ENCODE assay signal across 11 cellular contexts in genomic region chr10:33271969-33272583, GRCh38.
DNase-seq lines count a peak whose midpoint lies in the region; ATAC-seq and TF ChIP-seq lines count a peak whose summit lies in the region.
"Had no signal": no experiment of that assay in that cellular context is flagged by ENCODE, and none has a peak within 500 bp of the region (broad histone marks: within the 10 kb centered on the region; RNA-seq: fewer than 3 reads in every experiment).

No MANE protein-coding gene starts in this region.

- H2AFZ ChIP-seq in GM23248 (no peak overlapping the region), fibroblast of lung (ENCODE audit: low read length) (no peak overlapping the region)

- TF ChIP-seq EP300 in sigmoid colon (IDR thresholded peaks at IDR 0.05): no peak

- peaks cover 48% of the 10 kb centered on the region for H3K4me1 ChIP-seq in GM23248 (ENCODE audit: insufficient read depth)
- H3K4me1 ChIP-seq in fibroblast of lung (ENCODE audit: control insufficient read depth, extremely low read depth, insufficient read depth, low read length): peaks cover 24% of the 10 kb centered on the region
- peaks cover 0 to 52% (median 33%) of the 10 kb centered on the region in 4 donors for H3K4me1 ChIP-seq in sigmoid colon
- H3K4me1 ChIP-seq in vagina: peaks cover 27% of the 10 kb centered on the region

- peak overlapping the region; percentile 92 for H3K9ac ChIP-seq in GM23248
- H3K9ac ChIP-seq in fibroblast of lung (ENCODE audit: insufficient read depth, low read length): no peak overlapping the region

- H3K4me3 ChIP-seq in GM23248 (no peak overlapping the region), fibroblast of lung (replicated peaks in 1 of 4; ENCODE audit: control extremely low read depth in 1 of 4, insufficient read depth in 1 of 4, low read depth in 3 of 4, low read length in 4 of 4) (no peak overlapping the region), sigmoid colon (no peak overlapping the region), vagina (no peak overlapping the region)

- no peaks in the 10 kb centered on the region for H3K9me2 ChIP-seq in GM23248 (ENCODE audit: insufficient read depth)

- TF ChIP-seq POLR2A in sigmoid colon (IDR thresholded peaks at IDR 0.05) (no peak), vagina (IDR thresholded peaks at IDR 0.05) (no peak)

- no peak for TF ChIP-seq CTCF in fibroblast of lung (conservative IDR thresholded peaks at IDR 0.05 in 1 of 2, IDR thresholded peaks at IDR 0.05 in 1 of 2; ENCODE audit: low read depth in 1 of 2, low read length in 2 of 2)
- TF ChIP-seq CTCF in sigmoid colon (IDR thresholded peaks at IDR 0.05): no peak
- no peak for TF ChIP-seq CTCF in vagina (IDR thresholded peaks at IDR 0.05)

- H4K20me1 ChIP-seq in GM23248 (ENCODE audit: insufficient read depth): no peaks in the 10 kb centered on the region
- no peaks in the 10 kb centered on the region for H4K20me1 ChIP-seq in fibroblast of lung (ENCODE audit: control insufficient read depth, extremely low read depth, insufficient read depth, low read length)

- intact Hi-C loops in sigmoid colon (cut with DNase I) (loop anchor here (5.0 kb wide), 1 partner anchor 60 kb away; the partner anchor contains the start of gene NRP1), vagina (cut with DNase I) (no loop called here)

- in situ Hi-C loops in GM23248 (cut with MboI): no loop called here

- H3K27me3 ChIP-seq in GM23248 (replicated peaks; ENCODE audit: insufficient read depth): no peaks in the 10 kb centered on the region
- no peaks in the 10 kb centered on the region for H3K27me3 ChIP-seq in fibroblast of lung (ENCODE audit: control insufficient read depth, insufficient read depth, low read length)
- no peaks in the 10 kb centered on the region for H3K27me3 ChIP-seq in sigmoid colon
- H3K27me3 ChIP-seq in vagina: no peaks in the 10 kb centered on the region

- DNase-seq in GM23248 (peak; percentile 47), RPMI7951 (ENCODE audit: low read depth) (peak; percentile 30), fibroblast of lung (ENCODE audit: low read depth in 2 of 2) (peak in 1 of 2 donors; percentile 36), sigmoid colon (no peak), vagina (ENCODE audit: extremely low spot score in 2 of 2) (no peak)
- DNase-seq: NCI-H510A; RPMI8226; stimulated activated CD4-positive, alpha-beta T cell treated with anti-CD3 and anti-CD28 coated beads, Interleukin-4, amount 100 ng/mL, for 1 hour had no signal

- H3F3A ChIP-seq in GM23248 (ENCODE audit: insufficient read depth): peaks cover 69% of the 10 kb centered on the region

- H3K4me2 ChIP-seq in GM23248 (ENCODE audit: unreplicated experiment) (peak overlapping the region; percentile 79), fibroblast of lung (ENCODE audit: extremely low read depth, insufficient read depth, low read length) (peak overlapping the region; percentile 56)

- H3K79me2 ChIP-seq in GM23248 (ENCODE audit: insufficient read depth) (peaks cover 93% of the 10 kb centered on the region), fibroblast of lung (ENCODE audit: control insufficient read depth, insufficient read depth, low read length) (peaks cover 82% of the 10 kb centered on the region)

- ATAC-seq in GM21576 (IDR thresholded peaks at IDR 0.05; ENCODE audit: unreplicated experiment): no peak
- ATAC-seq in GM18868 (IDR thresholded peaks at IDR 0.05; ENCODE audit: unreplicated experiment): no peak
- ATAC-seq in HG03025 (IDR thresholded peaks at IDR 0.05; ENCODE audit: low FRiP score, unreplicated experiment): no peak

- WGBS in GM23248 (ENCODE audit: low coverage in 1 of 2, low lambda C conversion rate in 2 of 2, missing lambda C conversion rate in 2 of 2), 2 experiments: 55 to 56% methylated on average over 4 of the region's 4 CpGs
- WGBS in sigmoid colon, 2 donors: 54 to 71% methylated on average over 4 of the region's 4 CpGs

- H3K27ac ChIP-seq in GM23248 (peak overlapping the region; percentile 99), fibroblast of lung (ENCODE audit: insufficient read depth, low read length) (peak overlapping the region; percentile 67), sigmoid colon (peak overlapping the region; percentile 77 to 87 (median 80)), vagina (no peak overlapping the region)

- H3K36me3 ChIP-seq in GM23248 (ENCODE audit: low read depth): peaks cover 28% of the 10 kb centered on the region
- peaks cover 14% of the 10 kb centered on the region for H3K36me3 ChIP-seq in fibroblast of lung (ENCODE audit: control insufficient read depth, insufficient read depth, low read length)
- H3K36me3 ChIP-seq in sigmoid colon: peaks cover 0 to 7% (median 0%) of the 10 kb centered on the region in 4 donors
- peaks cover 0 to 9% of the 10 kb centered on the region in 2 donors for H3K36me3 ChIP-seq in vagina

- H3K9me3 ChIP-seq in GM23248 (ENCODE audit: low read depth): no peaks in the 10 kb centered on the region
- no peaks in the 10 kb centered on the region for H3K9me3 ChIP-seq in fibroblast of lung (ENCODE audit: control insufficient read depth, insufficient read depth, low read depth, low read length)
- no peaks in the 10 kb centered on the region for H3K9me3 ChIP-seq in sigmoid colon
- no peaks in the 10 kb centered on the region for H3K9me3 ChIP-seq in vagina

Comparison
In these comparisons a context has a peak if more than half of its experiments do, and no peak if none do; other contexts are left out.
1. DNase-seq: peak in GM23248 (single experiment) and RPMI7951 (single experiment); none in sigmoid colon (single experiment) and vagina (0 of 2).